ENCODE assay signal across 10 cellular contexts in genomic region chr9:72356019-72356653, GRCh38. TPM values are rescaled to one million over a fixed set of nuclear protein-coding genes. Genes with fewer than 3 reads are reported as not detected.
DNase-seq lines count a peak whose midpoint lies in the region; ATAC-seq and TF ChIP-seq lines count a peak whose summit lies in the region.
"Had no signal": no experiment of that assay in that cellular context is flagged by ENCODE, and none has a peak within 500 bp of the region (broad histone marks: within the 10 kb centered on the region; RNA-seq: fewer than 3 reads in every experiment).

No MANE protein-coding gene starts in this region.

- no peak overlapping the region for H2AFZ ChIP-seq in GM23338

- H3K9me2 ChIP-seq in GM23338 (ENCODE audit: insufficient read depth), result no peaks in the 10 kb centered on the region

- peaks cover 24% of the 10 kb centered on the region; the same call in 1 of the 2 replicates for H3F3A ChIP-seq in GM23338 (replicated peaks; ENCODE audit: low read depth)

- DNase-seq in GM23338 (ENCODE audit: low spot score), result no peak
- no peak for DNase-seq in T-cell
- DNase-seq in fibroblast of pulmonary artery (ENCODE audit: low read depth), result peak; percentile 36
- DNase-seq in psoas muscle, result no peak
- no peak for DNase-seq in activated CD8-positive, alpha-beta memory T cell treated with anti-CD3 and anti-CD28 coated beads, Interleukin-2, amount 50 U/mL, for 4 hours
- no peak for DNase-seq in NCI-H345 treated with DMSO at 0.1 percent for 48 hours (lab: John Stamatoyannopoulos, UW; ENCODE audit: unreplicated experiment)
- DNase-seq in activated CD4-positive, CD25-positive, alpha-beta regulatory T cell treated with anti-CD3 and anti-CD28 coated beads, Interleukin-2, amount 50 U/mL, for 72 hours, result no peak
- DNase-seq: Kasumi-1, SHP77 had no signal

- intact Hi-C loops in psoas muscle (cut with DNase I), result loop anchor here (5.0 to 10.0 kb wide), 2 partner anchors 39 to 61 kb away; no protein-coding TSS in a partner anchor

- H3K79me2 ChIP-seq in GM23338 (replicated peaks; ENCODE audit: insufficient read depth), result peaks cover 57% of the 10 kb centered on the region

- TF ChIP-seq CTCF in GM23338 (conservative IDR thresholded peaks at IDR 0.05; ENCODE audit: low read depth in 2 of 2), result no peak
- no peak for TF ChIP-seq CTCF in fibroblast of pulmonary artery (IDR thresholded peaks at IDR 0.05; ENCODE audit: low read length, missing control alignments)
- TF ChIP-seq CTCF in psoas muscle (IDR thresholded peaks at IDR 0.05), result no peak

- POLR2A ChIA-PET in T-cell (lab: Charles Lee), result interaction anchor here (0.7 to 1.8 kb wide), 3 partner anchors 9 to 45 kb away, joined by 3 to 8 read pairs (median 7); partner anchors contain the start of gene ZFAND5 (in 1 of the 2)

- H3K9me3 Mint-ChIP-seq in GM23338 (no peaks in the 10 kb centered on the region; the same call in 2 of the 3 replicates), T-cell (no peaks in the 10 kb centered on the region)

- peaks cover 4% of the 10 kb centered on the region for H3K27me3 Mint-ChIP-seq in GM23338 (ENCODE audit: insufficient read depth, low read depth, poor library complexity)
- no peaks in the 10 kb centered on the region for H3K27me3 Mint-ChIP-seq in T-cell

- no peaks in the 10 kb centered on the region for H3K9me3 ChIP-seq in psoas muscle

- WGBS in psoas muscle, 3 donors, result 43 to 47% (median 44%) methylated on average over 10 of the region's 10 CpGs

- ATAC-seq in GM23338, result no peak
- ATAC-seq in T-cell (replicated peaks in 1 of 4), result no peak
- ATAC-seq in psoas muscle, result peak in 1 of 4 donors; percentile 9
- no peak for ATAC-seq in GM18861 (IDR thresholded peaks at IDR 0.05; ENCODE audit: unreplicated experiment)

- H3K4me1 Mint-ChIP-seq in GM23338 (peaks cover 11% of the 10 kb centered on the region), T-cell (peaks cover 55 to 62% (median 59%) of the 10 kb centered on the region in 3 donors)

- no peak overlapping the region for H3K4me3 ChIP-seq in GM23338
- H3K4me3 ChIP-seq in fibroblast of pulmonary artery (replicated peaks; ENCODE audit: low read depth, low read length), result no peak overlapping the region
- peak overlapping the region; percentile 84 for H3K4me3 ChIP-seq in psoas muscle

- peaks cover 77% of the 10 kb centered on the region for H3K36me3 Mint-ChIP-seq in GM23338 (ENCODE audit: low read depth)
- peaks cover 57% of the 10 kb centered on the region for H3K36me3 Mint-ChIP-seq in T-cell

- H3K4me3 Mint-ChIP-seq in GM23338 (no peak overlapping the region), T-cell (no peak overlapping the region)

- no peak overlapping the region for H3K4me2 ChIP-seq in GM23338

- no peaks in the 10 kb centered on the region for H3K27me3 ChIP-seq in GM23338 (ENCODE audit: insufficient read depth)
- no peaks in the 10 kb centered on the region for H3K27me3 ChIP-seq in psoas muscle (ENCODE audit: insufficient read depth in 3 of 3, low read length in 2 of 3)

- H3K27ac Mint-ChIP-seq in GM23338, result peak overlapping the region; percentile 76
- peak overlapping the region; percentile 62 for H3K27ac Mint-ChIP-seq in T-cell

- H3K4me1 ChIP-seq in GM23338 (ENCODE audit: insufficient read depth), result peaks cover 13% of the 10 kb centered on the region
- H3K4me1 ChIP-seq in psoas muscle, result peaks cover 84% of the 10 kb centered on the region

- H3K36me3 ChIP-seq in GM23338 (ENCODE audit: insufficient read depth), result peaks cover 63% of the 10 kb centered on the region
- H3K36me3 ChIP-seq in psoas muscle (ENCODE audit: insufficient read depth in 1 of 2, low read depth in 1 of 2), result peaks cover 5 to 95% of the 10 kb centered on the region in 2 donors

- CTCF ChIA-PET in T-cell (lab: Charles Lee), result interaction anchor here in 1 of 2 donors (0.7 kb wide), 1 partner anchor 62 kb away, joined by 4 read pairs; no protein-coding TSS in a partner anchor

- H4K20me1 ChIP-seq in GM23338 (replicated peaks; ENCODE audit: insufficient read depth), result peaks cover 63% of the 10 kb centered on the region

- H3K27ac ChIP-seq in GM23338 (ENCODE audit: low read depth), result 0 out of 2 replicates have a peak overlapping the region, but pooled peaks have one; percentile 34
- peak overlapping the region; percentile 99 for H3K27ac ChIP-seq in psoas muscle

TF ChIP-seq in GM23338, 12 proteins besides CTCF, POLR2A, EP300 and RAD21 (continues in another document):
- no peak for TF ChIP-seq ZNF114 (CRISPR knock-in tag; IDR thresholded peaks at IDR 0.05)
- TF ChIP-seq POLR2AphosphoS5 (IDR thresholded peaks at IDR 0.05; ENCODE audit: low read depth), result no peak
- no peak for TF ChIP-seq EZH2phosphoT487 (IDR thresholded peaks at IDR 0.05; ENCODE audit: unreplicated experiment)
- no peak for TF ChIP-seq NANOG (IDR thresholded peaks at IDR 0.05; ENCODE audit: borderline replicate concordance)
- no peak for TF ChIP-seq JUNB (IDR thresholded peaks at IDR 0.05; ENCODE audit: unreplicated experiment)
- no peak for TF ChIP-seq STAT1 (IDR thresholded peaks at IDR 0.05; ENCODE audit: unreplicated experiment)
- TF ChIP-seq, protein P1, sequence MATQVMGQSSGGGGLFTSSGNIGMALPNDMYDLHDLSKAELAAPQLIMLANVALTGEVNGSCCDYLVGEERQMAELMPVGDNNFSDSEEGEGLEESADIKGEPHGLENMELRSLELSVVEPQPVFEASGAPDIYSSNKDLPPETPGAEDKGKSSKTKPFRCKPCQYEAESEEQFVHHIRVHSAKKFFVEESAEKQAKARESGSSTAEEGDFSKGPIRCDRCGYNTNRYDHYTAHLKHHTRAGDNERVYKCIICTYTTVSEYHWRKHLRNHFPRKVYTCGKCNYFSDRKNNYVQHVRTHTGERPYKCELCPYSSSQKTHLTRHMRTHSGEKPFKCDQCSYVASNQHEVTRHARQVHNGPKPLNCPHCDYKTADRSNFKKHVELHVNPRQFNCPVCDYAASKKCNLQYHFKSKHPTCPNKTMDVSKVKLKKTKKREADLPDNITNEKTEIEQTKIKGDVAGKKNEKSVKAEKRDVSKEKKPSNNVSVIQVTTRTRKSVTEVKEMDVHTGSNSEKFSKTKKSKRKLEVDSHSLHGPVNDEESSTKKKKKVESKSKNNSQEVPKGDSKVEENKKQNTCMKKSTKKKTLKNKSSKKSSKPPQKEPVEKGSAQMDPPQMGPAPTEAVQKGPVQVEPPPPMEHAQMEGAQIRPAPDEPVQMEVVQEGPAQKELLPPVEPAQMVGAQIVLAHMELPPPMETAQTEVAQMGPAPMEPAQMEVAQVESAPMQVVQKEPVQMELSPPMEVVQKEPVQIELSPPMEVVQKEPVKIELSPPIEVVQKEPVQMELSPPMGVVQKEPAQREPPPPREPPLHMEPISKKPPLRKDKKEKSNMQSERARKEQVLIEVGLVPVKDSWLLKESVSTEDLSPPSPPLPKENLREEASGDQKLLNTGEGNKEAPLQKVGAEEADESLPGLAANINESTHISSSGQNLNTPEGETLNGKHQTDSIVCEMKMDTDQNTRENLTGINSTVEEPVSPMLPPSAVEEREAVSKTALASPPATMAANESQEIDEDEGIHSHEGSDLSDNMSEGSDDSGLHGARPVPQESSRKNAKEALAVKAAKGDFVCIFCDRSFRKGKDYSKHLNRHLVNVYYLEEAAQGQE (IDR thresholded peaks at IDR 0.05; ENCODE audit: unreplicated experiment), result no peak

RNA-seq across cellular contexts. Expression of gene ZFAND5, which starts 8.9 kb away (rescaled TPM):
- 216 and 233 TPM in 2 replicates for total RNA-seq in GM23338 (2014; rRNA removed; shearing (Covaris generic))
- polyA plus RNA-seq in GM23338 (2016; fragmentation: Nextera tagmentation; extraction: Ambion mirVana), result 134 and 138 TPM in 2 replicates
- total RNA-seq in T-cell, result 100 to 1,000 TPM; 112 to 275 (median 118) TPM
- total RNA-seq in psoas muscle, result 100 to 1,000 TPM; 466 to 795 (median 548) TPM
- polyA plus RNA-seq in psoas muscle, result 100 to 1,000 TPM in 2 of 3 donors, 10 to 100 TPM in 1; 77.7 to 951 (median 718) TPM
